9 cellular contexts compared by ENCODE assay signal in the genomic region with DNA sequence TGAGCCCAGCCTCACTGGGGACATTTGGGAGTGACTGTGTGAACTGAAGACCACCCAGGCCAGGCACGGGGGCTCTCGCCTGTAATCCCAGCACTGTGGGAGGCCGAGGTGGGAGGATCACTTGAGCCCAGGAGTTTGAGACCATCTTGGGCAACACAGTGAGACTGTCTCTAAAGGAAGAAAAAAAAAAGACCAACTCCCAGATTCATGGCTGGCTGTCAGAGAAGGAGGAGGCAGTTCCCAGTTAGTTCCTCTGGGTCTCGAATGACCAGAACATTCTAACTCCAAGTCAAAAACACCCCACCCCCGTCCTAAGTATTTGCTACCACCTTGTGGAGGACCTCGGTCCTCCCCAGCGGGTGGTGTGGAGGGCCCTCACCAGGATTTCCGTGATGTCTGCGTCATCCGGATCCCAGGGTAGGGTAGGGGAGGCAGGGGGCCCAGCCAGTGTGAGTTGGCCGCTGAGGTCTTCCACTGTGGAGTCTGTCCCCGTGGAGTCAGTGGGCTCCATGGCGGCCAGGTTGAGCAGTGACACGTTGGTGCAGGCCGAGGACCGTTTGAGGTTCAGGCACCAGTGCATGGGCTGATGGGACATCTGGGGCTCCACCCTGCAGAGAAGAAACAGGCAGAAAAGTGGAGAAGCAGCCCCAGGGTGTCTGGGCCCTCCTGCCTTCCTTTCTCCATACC. TPM values are rescaled to one million over a fixed set of nuclear protein-coding genes. Genes with fewer than 3 reads are reported as not detected.
DNase-seq lines count a peak whose midpoint lies in the region; ATAC-seq, FAIRE-seq and TF ChIP-seq lines count a peak whose summit lies in the region.
"Had no signal": no experiment of that assay in that cellular context is flagged by ENCODE, and none has a peak within 500 bp of the region (broad histone marks: within the 10 kb centered on the region; RNA-seq: fewer than 3 reads in every experiment).

No MANE protein-coding gene starts in this region.

- TF ChIP-seq CTCF in AG04449 (IDR thresholded peaks at IDR 0.05; ENCODE audit: insufficient read depth, low read length, missing control alignments), result peak; percentile 32
- TF ChIP-seq CTCF in HepG2 (CRISPR knock-in tag; IDR thresholded peaks at IDR 0.05), result peak; percentile 52
- no peak for TF ChIP-seq CTCF in GM10266 (IDR thresholded peaks at IDR 0.05; ENCODE audit: control insufficient read depth, insufficient read depth, low read depth, missing control alignments)

- ATAC-seq in HepG2, result no peak
- ATAC-seq in activated CD4-positive, CD25-positive, alpha-beta regulatory T cell treated with anti-CD3 and anti-CD28 coated beads, Interleukin-2, amount 50 U/mL, for 24 hours, result no peak
- ATAC-seq in GM21825 (IDR thresholded peaks at IDR 0.05; ENCODE audit: unreplicated experiment), result no peak
- ATAC-seq: psoas muscle had no signal

- H3K9me3 ChIP-seq in HUES64 (ENCODE audit: insufficient read depth, low read depth, low read length), result no peaks in the 10 kb centered on the region
- no peaks in the 10 kb centered on the region for H3K9me3 ChIP-seq in adipocyte (ENCODE audit: control insufficient read depth, low read length)
- H3K9me3 ChIP-seq in HepG2 (ENCODE audit: low read length), result no peaks in the 10 kb centered on the region
- H3K9me3 ChIP-seq: psoas muscle had no signal

- BruUV-seq in HepG2 (replicated peaks; lab: Mats Ljungman, UMichigan), result no TSS peak

- no peaks in the 10 kb centered on the region for H3K27me3 ChIP-seq in HUES64 (ENCODE audit: insufficient read depth, low read length)
- H3K27me3 ChIP-seq in adipocyte (replicated peaks; ENCODE audit: control insufficient read depth, insufficient read depth, low read length), result no peaks in the 10 kb centered on the region
- H3K27me3 ChIP-seq in HepG2 (ENCODE audit: control insufficient read depth in 1 of 2, insufficient read depth in 2 of 2, low read length in 2 of 2), result peaks cover 0 to 7% of the 10 kb centered on the region in 2 experiments; a peak in 1 of 5 replicates

- H3K9ac ChIP-seq in HUES64 (ENCODE audit: low read depth, low read length) (peak overlapping the region; percentile 30; the same call in 1 of the 2 replicates), adipocyte (ENCODE audit: low read length) (peak overlapping the region; percentile 84), HepG2 (ENCODE audit: insufficient read depth, low read depth, low read length) (no peak overlapping the region)

- CTCF ChIA-PET in AG04449 (lab: Yijun Ruan, JAX), result interaction anchor here (0.9 to 1.5 kb wide), 3 partner anchors 11 to 81 kb away, joined by 3 to 4 read pairs (median 4); no protein-coding TSS in a partner anchor
- CTCF ChIA-PET in HepG2 (lab: Yijun Ruan, JAX; ENCODE audit: low intra/inter-chr PET ratio, low total read pairs), result no interaction called here

- H3K4me3 ChIP-seq in AG04449 (ENCODE audit: low read depth, low read length) (no peak overlapping the region), HUES64 (ENCODE audit: low read length) (no peak overlapping the region), adipocyte (ENCODE audit: low read length) (peak overlapping the region; percentile 3), HepG2 (replicated peaks in 1 of 3; ENCODE audit: insufficient read depth in 1 of 3, low read depth in 2 of 3, low read length in 3 of 3) (no peak overlapping the region)
- H3K4me3 ChIP-seq: psoas muscle had no signal

- whole genome bisulfite sequencing in HUES64, result 82% methylated on average over 16 of the region's 16 CpGs
- WGBS in HepG2 (ENCODE audit: low lambda C conversion rate), result 14% methylated on average over 8 of the region's 16 CpGs

- POLR2A ChIA-PET in AG04449 (lab: Yijun Ruan, JAX), result no interaction called here
- POLR2A ChIA-PET in HepG2 (lab: Yijun Ruan, JAX), result no interaction called here

- TF ChIP-seq POLR2A in HepG2 (IDR thresholded peaks at IDR 0.05; ENCODE audit: insufficient read depth in 1 of 2, low read depth in 2 of 2, low read length in 2 of 2), result no peak

- TF ChIP-seq RAD21 in HepG2 (CRISPR knock-in tag; IDR thresholded peaks at IDR 0.05), result no peak

- peak overlapping the region; percentile 23; the same call in 1 of the 2 replicates for H3K4me2 ChIP-seq in HepG2 (ENCODE audit: low read depth, low read length)

- no peak for FAIRE-seq in HepG2 (lab: Jason Lieb, UNC)

- H3K36me3 ChIP-seq in HUES64 (ENCODE audit: insufficient read depth, low read length) (no peaks in the 10 kb centered on the region), adipocyte (ENCODE audit: control insufficient read depth, insufficient read depth, low read length, severe bottlenecking) (no peaks in the 10 kb centered on the region), HepG2 (replicated peaks in 1 of 2; ENCODE audit: control insufficient read depth in 1 of 2, insufficient read depth in 2 of 2, low read length in 2 of 2) (no peaks in the 10 kb centered on the region)

- H3K4me1 ChIP-seq in HUES64 (ENCODE audit: insufficient read depth, low read length) (peaks cover 8% of the 10 kb centered on the region), adipocyte (ENCODE audit: control insufficient read depth, insufficient read depth, low read length) (peaks cover 40% of the 10 kb centered on the region), HepG2 (ENCODE audit: insufficient read depth, low read length) (peaks cover 33% of the 10 kb centered on the region)
- H3K4me1 ChIP-seq: psoas muscle had no signal

- intact Hi-C loops in HepG2 (cut with micrococcal nuclease; ENCODE audit: unreplicated experiment), result loop anchor here (10.0 kb wide), 1 partner anchor 53 kb away; a partner anchor contains a TSS

- TF ChIP-seq EP300 in HepG2 (IDR thresholded peaks at IDR 0.05; ENCODE audit: low read depth in 2 of 2, low read length in 2 of 2), result no peak
- TF ChIP-seq EP300 in HepG2 (CRISPR knock-in tag; IDR thresholded peaks at IDR 0.05; ENCODE audit: borderline replicate concordance), result no peak

- DNase-seq in AG04449 (ENCODE audit: low read depth, low spot score) (no peak), adipocyte (ENCODE audit: low read depth) (no peak), HepG2 (ENCODE audit: low spot score) (peak; percentile 25), HPDE6-E6E7 (ENCODE audit: extremely low spot score) (no peak), GM10266 (ENCODE audit: extremely low spot score) (no peak)

- no peaks in the 10 kb centered on the region for H4K20me1 ChIP-seq in HepG2 (ENCODE audit: insufficient read depth, low read length)

- H3K27ac ChIP-seq in HUES64 (ENCODE audit: low read depth, low read length) (no peak overlapping the region), HepG2 (ENCODE audit: extremely low read length, insufficient read depth, low read length) (no peak overlapping the region)
- H3K27ac ChIP-seq: psoas muscle had no signal

- no peak overlapping the region for H2AFZ ChIP-seq in HepG2 (ENCODE audit: low read length)

- in situ Hi-C loops in HepG2 (cut with HindIII; ENCODE audit: extremely low pct_ligation_motif_present, low pct_unique_long_range_greater_than_20kb), result no loop called here

- H3K79me2 ChIP-seq in HepG2 (ENCODE audit: insufficient read depth, low read length), result no peaks in the 10 kb centered on the region

RNA-seq across cellular contexts. Expression of a gene that starts 1.3 kb away (rescaled TPM):
- polyA plus RNA-seq in HUES64 (2013, experiment 1 of 2), result not detected
- 0.13 TPM for polyA plus RNA-seq in HUES64 (2013, experiment 2 of 2)
- not detected in 2 replicates for total RNA-seq in HepG2 (2016; rRNA removed; fragmentation: Illumina TruSeq; extraction: Trizol)
- total RNA-seq in HepG2 (2016; cell fraction: cytosol; rRNA removed; fragmentation: Illumina TruSeq; extraction: Trizol; ENCODE audit: low read depth), result not detected in 2 replicates
- total RNA-seq in HepG2 (2016; cell fraction: insoluble cytoplasmic fraction; rRNA removed; fragmentation: Illumina TruSeq; extraction: Trizol), result not detected in 2 replicates
- total RNA-seq in HepG2 (2016; cell fraction: membrane; rRNA removed; fragmentation: Illumina TruSeq; extraction: Trizol), result not detected in 2 replicates
- not detected in 2 replicates for total RNA-seq in HepG2 (2016; cell fraction: nucleus; rRNA removed; fragmentation: Illumina TruSeq; extraction: Trizol)
- polyA plus RNA-seq in HepG2 (2011; rRNA removed), result 0.03 and 0.21 TPM in 2 replicates
- polyA plus RNA-seq in HepG2 (2011; cell fraction: cytosol; rRNA removed), result 0.04 and 0.09 TPM in 2 replicates
- polyA plus RNA-seq in HepG2 (2011; cell fraction: nucleus; rRNA removed), result 0.40 and 0.47 TPM in 2 replicates
- polyA plus RNA-seq in HepG2 (2012), result 0.16 TPM in 1 of 2 replicates, not detected in the other
- polyA plus RNA-seq in HepG2 (2016; cell fraction: cytosol; fragmentation: Illumina TruSeq; extraction: Trizol; ENCODE audit: low read depth), result not detected in 2 replicates
- polyA plus RNA-seq in HepG2 (2016; cell fraction: insoluble cytoplasmic fraction; fragmentation: Illumina TruSeq; extraction: Trizol; ENCODE audit: low read depth), result not detected in 2 replicates
- not detected in 2 replicates for polyA plus RNA-seq in HepG2 (2016; cell fraction: membrane; fragmentation: Illumina TruSeq; extraction: Trizol; ENCODE audit: low read depth)
- polyA plus RNA-seq in HepG2 (2016; cell fraction: nucleus; fragmentation: Illumina TruSeq; extraction: Trizol; ENCODE audit: insufficient read depth, low read depth), result not detected in 2 replicates
- polyA minus RNA-seq in HepG2 (2011; rRNA and poly(A)+ RNA removed; ENCODE audit: low replicate concordance), result 0.12 TPM in 1 of 2 replicates, not detected in the other
- polyA minus RNA-seq in HepG2 (2011; cell fraction: cytosol; rRNA and poly(A)+ RNA removed), result not detected in 2 replicates
- not detected in 2 replicates for polyA minus RNA-seq in HepG2 (2011; cell fraction: nucleus; rRNA and poly(A)+ RNA removed)

RNA-seq across cellular contexts. Expression of a gene that starts 5.0 kb away (rescaled TPM):
- 60.2 TPM for polyA plus RNA-seq in HUES64 (2013, experiment 1 of 2)
- polyA plus RNA-seq in HUES64 (2013, experiment 2 of 2), result 69.5 TPM
- 21.8 and 22.7 TPM in 2 replicates for total RNA-seq in HepG2 (2016; rRNA removed; fragmentation: Illumina TruSeq; extraction: Trizol)
- 9.5 and 10.1 TPM in 2 replicates for total RNA-seq in HepG2 (2016; cell fraction: cytosol; rRNA removed; fragmentation: Illumina TruSeq; extraction: Trizol; ENCODE audit: low read depth)
- 19.1 and 23.8 TPM in 2 replicates for total RNA-seq in HepG2 (2016; cell fraction: insoluble cytoplasmic fraction; rRNA removed; fragmentation: Illumina TruSeq; extraction: Trizol)
- total RNA-seq in HepG2 (2016; cell fraction: membrane; rRNA removed; fragmentation: Illumina TruSeq; extraction: Trizol), result 19.2 and 20.5 TPM in 2 replicates
- 16.2 and 20.1 TPM in 2 replicates for total RNA-seq in HepG2 (2016; cell fraction: nucleus; rRNA removed; fragmentation: Illumina TruSeq; extraction: Trizol)
- 39.7 and 49.9 TPM in 2 replicates for polyA plus RNA-seq in HepG2 (2011; rRNA removed)
- 30.4 and 48.4 TPM in 2 replicates for polyA plus RNA-seq in HepG2 (2011; cell fraction: cytosol; rRNA removed)
- 84.4 and 99.0 TPM in 2 replicates for polyA plus RNA-seq in HepG2 (2011; cell fraction: nucleus; rRNA removed)
- polyA plus RNA-seq in HepG2 (2012), result 35.2 and 42.3 TPM in 2 replicates
- polyA plus RNA-seq in HepG2 (2016; cell fraction: cytosol; fragmentation: Illumina TruSeq; extraction: Trizol; ENCODE audit: low read depth), result 6.6 and 7.7 TPM in 2 replicates
- 24.6 and 33.0 TPM in 2 replicates for polyA plus RNA-seq in HepG2 (2016; cell fraction: insoluble cytoplasmic fraction; fragmentation: Illumina TruSeq; extraction: Trizol; ENCODE audit: low read depth)
- 13.4 and 16.8 TPM in 2 replicates for polyA plus RNA-seq in HepG2 (2016; cell fraction: membrane; fragmentation: Illumina TruSeq; extraction: Trizol; ENCODE audit: low read depth)
- polyA plus RNA-seq in HepG2 (2016; cell fraction: nucleus; fragmentation: Illumina TruSeq; extraction: Trizol; ENCODE audit: insufficient read depth, low read depth), result 38.5 and 39.3 TPM in 2 replicates
- 97.4 and 189 TPM in 2 replicates for polyA minus RNA-seq in HepG2 (2011; rRNA and poly(A)+ RNA removed; ENCODE audit: low replicate concordance)
- polyA minus RNA-seq in HepG2 (2011; cell fraction: cytosol; rRNA and poly(A)+ RNA removed), result 53.7 and 56.5 TPM in 2 replicates
- polyA minus RNA-seq in HepG2 (2011; cell fraction: nucleus; rRNA and poly(A)+ RNA removed), result 24.7 and 29.2 TPM in 2 replicates

RNA-seq across cellular contexts. Expression of a gene that starts 51.3 kb away (rescaled TPM):
- 21.7 TPM for polyA plus RNA-seq in HUES64 (2013, experiment 1 of 2)
- 25.1 TPM for polyA plus RNA-seq in HUES64 (2013, experiment 2 of 2)
- total RNA-seq in HepG2 (2016; rRNA removed; fragmentation: Illumina TruSeq; extraction: Trizol), result not detected in 2 replicates
- total RNA-seq in HepG2 (2016; cell fraction: cytosol; rRNA removed; fragmentation: Illumina TruSeq; extraction: Trizol; ENCODE audit: low read depth), result 0.44 TPM in 1 of 2 replicates, not detected in the other
- not detected in 2 replicates for total RNA-seq in HepG2 (2016; cell fraction: insoluble cytoplasmic fraction; rRNA removed; fragmentation: Illumina TruSeq; extraction: Trizol)
- total RNA-seq in HepG2 (2016; cell fraction: membrane; rRNA removed; fragmentation: Illumina TruSeq; extraction: Trizol), result 0.31 TPM in 1 of 2 replicates, not detected in the other
- total RNA-seq in HepG2 (2016; cell fraction: nucleus; rRNA removed; fragmentation: Illumina TruSeq; extraction: Trizol), result not detected in 2 replicates
- polyA plus RNA-seq in HepG2 (2011; rRNA removed), result 0.07 and 0.08 TPM in 2 replicates
- 0.08 and 0.14 TPM in 2 replicates for polyA plus RNA-seq in HepG2 (2011; cell fraction: cytosol; rRNA removed)
- 0.32 and 0.38 TPM in 2 replicates for polyA plus RNA-seq in HepG2 (2011; cell fraction: nucleus; rRNA removed)
- polyA plus RNA-seq in HepG2 (2012), result 0.21 and 0.63 TPM in 2 replicates
- 0.26 TPM in 1 of 2 replicates, not detected in the other for polyA plus RNA-seq in HepG2 (2016; cell fraction: cytosol; fragmentation: Illumina TruSeq; extraction: Trizol; ENCODE audit: low read depth)
- polyA plus RNA-seq in HepG2 (2016; cell fraction: insoluble cytoplasmic fraction; fragmentation: Illumina TruSeq; extraction: Trizol; ENCODE audit: low read depth), result not detected in 2 replicates
- 0.22 TPM in 1 of 2 replicates, not detected in the other for polyA plus RNA-seq in HepG2 (2016; cell fraction: membrane; fragmentation: Illumina TruSeq; extraction: Trizol; ENCODE audit: low read depth)
- not detected in 2 replicates for polyA plus RNA-seq in HepG2 (2016; cell fraction: nucleus; fragmentation: Illumina TruSeq; extraction: Trizol; ENCODE audit: insufficient read depth, low read depth)
- polyA minus RNA-seq in HepG2 (2011; rRNA and poly(A)+ RNA removed; ENCODE audit: low replicate concordance), result not detected in 2 replicates
- not detected in 2 replicates for polyA minus RNA-seq in HepG2 (2011; cell fraction: cytosol; rRNA and poly(A)+ RNA removed)
- polyA minus RNA-seq in HepG2 (2011; cell fraction: nucleus; rRNA and poly(A)+ RNA removed), result not detected in 2 replicates

RNA-seq across cellular contexts. Expression of a gene that starts 56.3 kb away (rescaled TPM):
- 53.4 TPM for polyA plus RNA-seq in HUES64 (2013, experiment 1 of 2)
- polyA plus RNA-seq in HUES64 (2013, experiment 2 of 2), result 52.7 TPM
- 11.1 and 11.3 TPM in 2 replicates for total RNA-seq in HepG2 (2016; rRNA removed; fragmentation: Illumina TruSeq; extraction: Trizol)
- 3.0 and 3.1 TPM in 2 replicates for total RNA-seq in HepG2 (2016; cell fraction: cytosol; rRNA removed; fragmentation: Illumina TruSeq; extraction: Trizol; ENCODE audit: low read depth)
- 10.4 and 11.0 TPM in 2 replicates for total RNA-seq in HepG2 (2016; cell fraction: insoluble cytoplasmic fraction; rRNA removed; fragmentation: Illumina TruSeq; extraction: Trizol)
- 6.7 and 8.6 TPM in 2 replicates for total RNA-seq in HepG2 (2016; cell fraction: membrane; rRNA removed; fragmentation: Illumina TruSeq; extraction: Trizol)
- total RNA-seq in HepG2 (2016; cell fraction: nucleus; rRNA removed; fragmentation: Illumina TruSeq; extraction: Trizol), result 18.0 and 18.4 TPM in 2 replicates
- 13.3 and 15.1 TPM in 2 replicates for polyA plus RNA-seq in HepG2 (2011; rRNA removed)
- 5.3 and 5.7 TPM in 2 replicates for polyA plus RNA-seq in HepG2 (2011; cell fraction: cytosol; rRNA removed)
- 48.1 and 61.9 TPM in 2 replicates for polyA plus RNA-seq in HepG2 (2011; cell fraction: nucleus; rRNA removed)
- 17.3 and 20.9 TPM in 2 replicates for polyA plus RNA-seq in HepG2 (2012)
- polyA plus RNA-seq in HepG2 (2016; cell fraction: cytosol; fragmentation: Illumina TruSeq; extraction: Trizol; ENCODE audit: low read depth), result 5.1 and 5.2 TPM in 2 replicates
- 16.3 and 22.3 TPM in 2 replicates for polyA plus RNA-seq in HepG2 (2016; cell fraction: insoluble cytoplasmic fraction; fragmentation: Illumina TruSeq; extraction: Trizol; ENCODE audit: low read depth)
- polyA plus RNA-seq in HepG2 (2016; cell fraction: membrane; fragmentation: Illumina TruSeq; extraction: Trizol; ENCODE audit: low read depth), result 7.9 and 9.9 TPM in 2 replicates
- polyA plus RNA-seq in HepG2 (2016; cell fraction: nucleus; fragmentation: Illumina TruSeq; extraction: Trizol; ENCODE audit: insufficient read depth, low read depth), result 46.3 and 50.3 TPM in 2 replicates
- polyA minus RNA-seq in HepG2 (2011; rRNA and poly(A)+ RNA removed; ENCODE audit: low replicate concordance), result 31.2 and 56.4 TPM in 2 replicates
- 9.1 and 11.4 TPM in 2 replicates for polyA minus RNA-seq in HepG2 (2011; cell fraction: cytosol; rRNA and poly(A)+ RNA removed)
- 21.9 and 22.9 TPM in 2 replicates for polyA minus RNA-seq in HepG2 (2011; cell fraction: nucleus; rRNA and poly(A)+ RNA removed)
